24 cellular contexts compared by ENCODE assay signal in genomic region chr4:30262379-30262778, GRCh38.
"Had no signal": no experiment of that assay in that cellular context is flagged by ENCODE, and none has a peak within 500 bp of the region (broad histone marks: within the 10 kb centered on the region; RNA-seq: fewer than 3 reads in every experiment).

No MANE protein-coding gene starts in this region.

- H3K27ac ChIP-seq: left lung, lower lobe of right lung, pancreas, prostate gland, skin epidermis, suprapubic skin, thoracic aorta, tibial artery, uterus had no signal

- H3K9me3 ChIP-seq: left lung, lower lobe of right lung, pancreas, prostate gland, suprapubic skin, thoracic aorta, tibial artery, uterus had no signal

- H3K36me3 ChIP-seq: left lung, lower lobe of right lung, pancreas, prostate gland, suprapubic skin, thoracic aorta, tibial artery, uterus had no signal

- ATAC-seq: left colon; left lung; lower lobe of right lung; naive thymus-derived CD8-positive, alpha-beta T cell; pancreas; right cardiac atrium; sciatic nerve; stimulated activated effector memory CD8-positive, alpha-beta T cell treated with anti-CD3 and anti-CD28 coated beads, Interleukin-12 subunit alpha, Interleukin-12 subunit beta, amount 100 ng/mL, for 72 hours had no signal

- H3K27me3 ChIP-seq: left lung, pancreas, suprapubic skin, tibial artery, uterus had no signal

- H3K4me3 ChIP-seq: left lung, lower lobe of right lung, pancreas, prostate gland, skin epidermis, suprapubic skin, thoracic aorta, tibial artery, uterus had no signal

- H3K4me1 ChIP-seq: left lung, lower lobe of right lung, pancreas, prostate gland, suprapubic skin, tibial artery, uterus had no signal

- DNase-seq: hypothalamus; immature natural killer cell; kidney; left colon; left lung; lower lobe of right lung; mammary epithelial cell; mesenchymal stem cell; naive thymus-derived CD8-positive, alpha-beta T cell; nucleus accumbens; pancreas; posterior cingulate gyrus; retina; right cardiac atrium; stimulated activated CD4-positive, alpha-beta T cell treated with anti-CD3 and anti-CD28 coated beads, Interleukin-4, amount 100 ng/mL, for 24 hours; stimulated activated naive CD4-positive, alpha-beta T cell; tibial artery; uterus had no signal
